Comparison of ENCODE assay signal across 9 cellular contexts in genomic region chr18:62784966-62785413, GRCh38.
A peak's percentile ranks its signal among the peaks of the same experiment; 100 is the strongest.
DNase-seq lines count a peak whose midpoint lies in the region; ATAC-seq and TF ChIP-seq lines count a peak whose summit lies in the region.
"Had no signal": no experiment of that assay in that cellular context is flagged by ENCODE, and none has a peak within 500 bp of the region (broad histone marks: within the 10 kb centered on the region; RNA-seq: fewer than 3 reads in every experiment).

No MANE protein-coding gene starts in this region.

- H3K9me3 ChIP-seq in gastrocnemius medialis = no peaks in the 10 kb centered on the region
- no peaks in the 10 kb centered on the region for H3K9me3 ChIP-seq in neuronal stem cell (replicated peaks in 1 of 2; ENCODE audit: control insufficient read depth in 2 of 2, insufficient read depth in 1 of 2, low read depth in 1 of 2, low read length in 2 of 2)
- H3K9me3 ChIP-seq in BE2C = no peaks in the 10 kb centered on the region

- no peaks in the 10 kb centered on the region for H3K36me3 ChIP-seq in gastrocnemius medialis
- H3K36me3 ChIP-seq in neuronal stem cell (replicated peaks in 1 of 2; ENCODE audit: control insufficient read depth in 2 of 2, insufficient read depth in 2 of 2, low read length in 2 of 2) = no peaks in the 10 kb centered on the region
- H3K36me3 ChIP-seq in BE2C = no peaks in the 10 kb centered on the region

- in situ Hi-C loops in gastrocnemius medialis (cut with MboI; ENCODE audit: low sequenced_read_pairs in 4 of 4) = no loop called here

- H2BK15ac ChIP-seq in neuronal stem cell (ENCODE audit: low read length) = no peak overlapping the region

- H4K8ac ChIP-seq in neuronal stem cell (ENCODE audit: low read depth, low read length) = no peak overlapping the region

- no peak overlapping the region for H3K23ac ChIP-seq in neuronal stem cell (ENCODE audit: low read depth, low read length, poor library complexity)

- no peak overlapping the region for H2BK12ac ChIP-seq in neuronal stem cell (ENCODE audit: low read length)

- H3K79me1 ChIP-seq in neuronal stem cell (ENCODE audit: low read depth, low read length) = no peaks in the 10 kb centered on the region

- H3K4me3 ChIP-seq in gastrocnemius medialis = no peak overlapping the region
- H3K4me3 ChIP-seq in neuronal stem cell (ENCODE audit: low read length in 2 of 2) = no peak overlapping the region
- H3K4me3 ChIP-seq in BE2C (ENCODE audit: low read depth, low read length) = no peak overlapping the region

- H3K4me2 ChIP-seq in neuronal stem cell (ENCODE audit: insufficient read depth, low read length, poor library complexity, severe bottlenecking) = no peak overlapping the region

- no peak overlapping the region for H3K4ac ChIP-seq in neuronal stem cell (ENCODE audit: low read length)

- TF ChIP-seq CTCF in omental fat pad (IDR thresholded peaks at IDR 0.05) (no peak), gastrocnemius medialis (IDR thresholded peaks at IDR 0.05 in 4 of 5, conservative IDR thresholded peaks at IDR 0.05 in 1 of 5) (no peak), BE2C (IDR thresholded peaks at IDR 0.05; ENCODE audit: low read depth, low read length) (no peak)

- H3K18ac ChIP-seq in neuronal stem cell (ENCODE audit: low read length) = no peak overlapping the region

- no peak overlapping the region for H4K91ac ChIP-seq in neuronal stem cell (ENCODE audit: low read depth, low read length, poor library complexity)

- H2BK5ac ChIP-seq in neuronal stem cell (ENCODE audit: low read length) = no peak overlapping the region

- ATAC-seq in omental fat pad (ENCODE audit: low FRiP score) (peak; percentile 80), gastrocnemius medialis (no peak)

- no peak overlapping the region for H3K14ac ChIP-seq in neuronal stem cell (ENCODE audit: low read length)

- intact Hi-C loops in gastrocnemius medialis (cut with DNase I; ENCODE audit: low total_unique reads) = loop anchor here (5.0 kb wide), 1 partner anchor 68 kb away; the partner anchor contains the start of gene PHLPP1

- H3K27ac ChIP-seq in cingulate gyrus (ENCODE audit: low read depth, low read length) (peak overlapping the region; percentile 82), gastrocnemius medialis (no peak overlapping the region), neuronal stem cell (replicated peaks; ENCODE audit: low read length) (no peak overlapping the region)

- no peak overlapping the region for H2BK120ac ChIP-seq in neuronal stem cell (ENCODE audit: low read depth, low read length)

- no peak overlapping the region for H3K9ac ChIP-seq in neuronal stem cell (ENCODE audit: low read depth, low read length, poor library complexity)

- H3K4me1 ChIP-seq in gastrocnemius medialis (peaks cover 12% of the 10 kb centered on the region in 2 donors), neuronal stem cell (ENCODE audit: control insufficient read depth in 2 of 2, insufficient read depth in 1 of 2, low read depth in 1 of 2, low read length in 2 of 2) (peaks cover 12 to 31% of the 10 kb centered on the region in 2 donors), BE2C (no peaks in the 10 kb centered on the region)

- no peak overlapping the region for H2AK5ac ChIP-seq in neuronal stem cell (ENCODE audit: low read depth, low read length)

- H3K27me3 ChIP-seq in gastrocnemius medialis (no peaks in the 10 kb centered on the region), neuronal stem cell (ENCODE audit: control insufficient read depth in 3 of 3, insufficient read depth in 3 of 3, low read depth in 1 of 3, low read length in 3 of 3) (no peaks in the 10 kb centered on the region), BE2C (peaks cover 4% of the 10 kb centered on the region)

- TF ChIP-seq POLR2A in gastrocnemius medialis (IDR thresholded peaks at IDR 0.05) = no peak

- H2AFZ ChIP-seq in neuronal stem cell (ENCODE audit: low read length) = no peak overlapping the region

- no CpG with 5 or more reads among the region's 3 CpGs for WGBS in neuronal stem cell (ENCODE audit: extremely low coverage in 2 of 2, insufficient read length in 2 of 2, insufficient replicate concordance in 1 of 2), 2 donors

- DNase-seq in EL (peak; percentile 77), NCI-H2081 treated with DMSO at 0.1 percent for 48 hours (lab: John Stamatoyannopoulos, UW) (peak; percentile 18), omental fat pad (ENCODE audit: low spot score) (peak; percentile 30), gastrocnemius medialis (no peak), neuronal stem cell (ENCODE audit: low spot score) (no peak), BE2C (no peak)
- DNase-seq in activated naive CD4-positive, alpha-beta T cell treated with anti-CD3 and anti-CD28 coated beads, Interleukin-2, amount 50 U/mL, for 16 hours = no peak
- DNase-seq: NCI-H1694 treated with DMSO at 0.1 percent for 48 hours had no signal

Comparison
In these comparisons a context has a peak if more than half of its experiments do, and no peak if none do; other contexts are left out.
1. DNase-seq: peak in EL (single experiment), NCI-H2081 treated with DMSO at 0.1 percent for 48 hours (single experiment) and omental fat pad (single experiment); none in gastrocnemius medialis (0 of 2), neuronal stem cell (single experiment), activated naive CD4-positive, alpha-beta T cell treated with anti-CD3 and anti-CD28 coated beads, Interleukin-2, amount 50 U/mL, for 16 hours (single experiment) and BE2C (single experiment).